In genomic region chrX:87961471-87961870, GRCh38 we compare ENCODE assay signal across 22 cellular contexts.
A peak's percentile ranks its signal among the peaks of the same experiment; 100 is the strongest.
DNase-seq lines count a peak whose midpoint lies in the region; ATAC-seq and TF ChIP-seq lines count a peak whose summit lies in the region.
"Had no signal": no experiment of that assay in that cellular context is flagged by ENCODE, and none has a peak within 500 bp of the region (broad histone marks: within the 10 kb centered on the region; RNA-seq: fewer than 3 reads in every experiment).

No MANE protein-coding gene starts in this region.

- no peaks in the 10 kb centered on the region for H3K36me3 ChIP-seq in endodermal cell (ENCODE audit: control insufficient read depth, insufficient read depth, low read length)
- no peaks in the 10 kb centered on the region for H3K36me3 ChIP-seq in heart left ventricle

- H3K4me3 Mint-ChIP-seq in endodermal cell: no peak overlapping the region
- H3K4me3 Mint-ChIP-seq: B cell, T-cell had no signal

- H3K9ac ChIP-seq in endodermal cell (ENCODE audit: extremely low read depth, low read length, poor library complexity, severe bottlenecking): no peak overlapping the region
- H3K9ac ChIP-seq: GM23248 had no signal

- no peaks in the 10 kb centered on the region for H3K27me3 Mint-ChIP-seq in endodermal cell (ENCODE audit: insufficient read depth)
- H3K27me3 Mint-ChIP-seq: B cell, T-cell had no signal

- no peak for ATAC-seq in heart left ventricle
- no peak for ATAC-seq in HG03196 (IDR thresholded peaks at IDR 0.05; ENCODE audit: unreplicated experiment)
- ATAC-seq: SK-N-SH treated with all-trans-retinoic acid at 6 μM for 48 hours, T-cell had no signal

- H3K27me3 ChIP-seq in endodermal cell (ENCODE audit: control insufficient read depth, insufficient read depth, low read length, poor library complexity, severe bottlenecking) (no peaks in the 10 kb centered on the region), heart left ventricle (no peaks in the 10 kb centered on the region)

- intact Hi-C loops in heart left ventricle (cut with DNase I): no loop called here

- H3K4me1 ChIP-seq in endodermal cell (ENCODE audit: control insufficient read depth, insufficient read depth, low read length) (no peaks in the 10 kb centered on the region), heart left ventricle (no peaks in the 10 kb centered on the region)

- H3K36me3 Mint-ChIP-seq in endodermal cell (ENCODE audit: low read depth): no peaks in the 10 kb centered on the region
- H3K36me3 Mint-ChIP-seq: T-cell had no signal

- H3K9me3 Mint-ChIP-seq in endodermal cell: no peaks in the 10 kb centered on the region
- H3K9me3 Mint-ChIP-seq: T-cell had no signal

- peaks cover 26% of the 10 kb centered on the region for H3K4me1 Mint-ChIP-seq in endodermal cell
- H3K4me1 Mint-ChIP-seq: B cell, T-cell had no signal

- TF ChIP-seq CTCF in endodermal cell (conservative IDR thresholded peaks at IDR 0.05) (no peak), heart left ventricle (IDR thresholded peaks at IDR 0.05) (no peak)

- WGBS in endodermal cell (ENCODE audit: insufficient coverage in 1 of 2, insufficient read length in 1 of 2), 2 experiments: 79 to 83% methylated on average over 2 to 4 of the region's 4 CpGs
- 33 to 75% (median 61%) methylated on average over 2 to 4 of the region's 4 CpGs for WGBS in heart left ventricle, 4 donors

- TF ChIP-seq POLR2A in heart left ventricle (IDR thresholded peaks at IDR 0.05): no peak

- DNase-seq in NCI-H1417 (lab: John Stamatoyannopoulos, UW) (peak in 2 of 3 experiments; percentile 17 to 57), NCI-H1417 treated with DMSO at 0.1 percent for 48 hours (lab: John Stamatoyannopoulos, UW) (no peak), ELF-1 (ENCODE audit: low read depth, low spot score) (peak; percentile 19), NCI-H69 (lab: John Stamatoyannopoulos, UW) (peak; percentile 0), endodermal cell (peak; percentile 46), hepatic stellate cell (ENCODE audit: low spot score) (no peak), heart left ventricle (no peak)
- DNase-seq: 8988T, GM23248, HCEC 1CT, Kasumi-1, NCI-H1092 treated with DMSO at 0.1 percent for 48 hours, NCI-H2029 treated with DMSO at 0.1 percent for 48 hours, NCI-H2227 treated with DMSO at 0.1 percent for 48 hours, NCI-H524 treated with DMSO at 0.1 percent for 48 hours, OCI-M1, RPMI8226, SIG-M5, T-cell had no signal

- H3K27ac Mint-ChIP-seq in endodermal cell: peak overlapping the region; percentile 3
- H3K27ac Mint-ChIP-seq: B cell, T-cell had no signal

- H3K9me3 ChIP-seq in endodermal cell (ENCODE audit: control insufficient read depth, low read length): no peaks in the 10 kb centered on the region
- no peaks in the 10 kb centered on the region for H3K9me3 ChIP-seq in heart left ventricle

- H3K4me3 ChIP-seq in endodermal cell (ENCODE audit: low read length) (no peak overlapping the region), heart left ventricle (no peak overlapping the region)
- H3K4me3 ChIP-seq: GM23248 had no signal

- H3K27ac ChIP-seq in endodermal cell (ENCODE audit: low read depth, low read length) (no peak overlapping the region), heart left ventricle (no peak overlapping the region)
- H3K27ac ChIP-seq: GM23248 had no signal

Comparison
In these comparisons a context has a peak if more than half of its experiments do, and no peak if none do; other contexts are left out.
1. DNase-seq: peak in NCI-H1417 (2 of 3), ELF-1 (single experiment), NCI-H69 (single experiment) and endodermal cell (single experiment); none in NCI-H1417 treated with DMSO at 0.1 percent for 48 hours (single experiment), hepatic stellate cell (single experiment) and heart left ventricle (0 of 5).